ENCODE assay signal across 40 cellular contexts in genomic region chr11:85866137-85866827, GRCh38. TPM values are rescaled to one million over a fixed set of nuclear protein-coding genes. Genes with fewer than 3 reads are reported as not detected.
"Had no signal": no experiment of that assay in that cellular context is flagged by ENCODE, and none has a peak within 500 bp of the region (broad histone marks: within the 10 kb centered on the region; RNA-seq: fewer than 3 reads in every experiment).

No MANE protein-coding gene starts in this region.

- H3K36me3 Mint-ChIP-seq: activated CD4-positive, alpha-beta memory T cell treated with anti-CD3 and anti-CD28 coated beads for 36 hours; activated CD8-positive, alpha-beta memory T cell treated with anti-CD3 and anti-CD28 coated beads, Interleukin-2, amount 10 ng/mL, durations not matched to agents 7 days and 5 days; activated naive CD4-positive, alpha-beta T cell treated with anti-CD3 and anti-CD28 coated beads, Interleukin-2, amount 50 U/mL, for 24 hours; activated naive CD8-positive, alpha-beta T cell treated with anti-CD3 and anti-CD28 coated beads for 36 hours had no signal

- ATAC-seq: activated CD4-positive, CD25-positive, alpha-beta regulatory T cell treated with anti-CD3 and anti-CD28 coated beads, Interleukin-2, amount 50 U/mL, for 24 hours; activated CD8-positive, alpha-beta memory T cell treated with anti-CD3 and anti-CD28 coated beads, Interleukin-2, amount 10 ng/mL, durations not matched to agents 7 days and 5 days; activated CD8-positive, alpha-beta T cell treated with anti-CD3 and anti-CD28 coated beads, Interleukin-2, amount 10 ng/mL, durations not matched to agents 7 days and 5 days; activated naive CD8-positive, alpha-beta T cell treated with anti-CD3 and anti-CD28 coated beads, Interleukin-2, amount 50 U/mL, for 24 hours; body of pancreas; foreskin keratinocyte; gastrocnemius medialis; T-helper 17 cell had no signal

- H3K4me1 ChIP-seq: body of pancreas, esophagus squamous epithelium, foreskin keratinocyte, gastrocnemius medialis had no signal

- H3K36me3 ChIP-seq: adrenal gland, esophagus squamous epithelium, gastrocnemius medialis, WERI-Rb-1 had no signal

- H3K4me1 Mint-ChIP-seq: activated B cell treated with CpG ODN at 0.5 μM for 24 hours; activated CD4-positive, alpha-beta T cell treated with anti-CD3 and anti-CD28 coated beads, Interleukin-2, amount 10 ng/mL, durations not matched to agents 24 days and 14 days; activated CD8-positive, alpha-beta memory T cell treated with anti-CD3 and anti-CD28 coated beads, Interleukin-2, amount 10 ng/mL, durations not matched to agents 7 days and 5 days; activated naive CD4-positive, alpha-beta T cell treated with anti-CD3 and anti-CD28 coated beads, Interleukin-2, amount 50 U/mL, for 24 hours; activated naive CD8-positive, alpha-beta T cell treated with anti-CD3 and anti-CD28 coated beads for 36 hours; T-helper 17 cell had no signal

- FAIRE-seq: colon, endometrium, endothelial cell of umbilical vein had no signal

- H3K4me3 Mint-ChIP-seq: activated B cell treated with CpG ODN at 0.5 μM for 24 hours; activated CD4-positive, alpha-beta memory T cell treated with anti-CD3 and anti-CD28 coated beads for 36 hours; activated CD4-positive, alpha-beta T cell treated with anti-CD3 and anti-CD28 coated beads, Interleukin-2, amount 10 ng/mL, durations not matched to agents 24 days and 14 days; activated CD8-positive, alpha-beta memory T cell treated with anti-CD3 and anti-CD28 coated beads, Interleukin-2, amount 10 ng/mL, durations not matched to agents 7 days and 5 days; activated CD8-positive, alpha-beta T cell treated with anti-CD3 and anti-CD28 coated beads, Interleukin-2, amount 10 ng/mL, durations not matched to agents 7 days and 5 days; activated naive CD4-positive, alpha-beta T cell treated with anti-CD3 and anti-CD28 coated beads for 36 hours; activated naive CD4-positive, alpha-beta T cell treated with anti-CD3 and anti-CD28 coated beads, Interleukin-2, amount 50 U/mL, for 24 hours; activated naive CD8-positive, alpha-beta T cell treated with anti-CD3 and anti-CD28 coated beads for 36 hours; activated naive CD8-positive, alpha-beta T cell treated with anti-CD3 and anti-CD28 coated beads, Interleukin-2, amount 50 U/mL, for 24 hours; activated T-helper 1 cell treated with anti-CD3 and anti-CD28 coated beads, Interleukin-12 subunit alpha, Interleukin-12 subunit beta, Interleukin-2, Interleukin-4 antibody, amounts not matched to agents 30 ng/mL and 10 ng/mL and 1 ng/mL, durations not matched to agents 14 hours and 24 hours and 36 hours; T-helper 17 cell; T-helper 2 cell treated with Interferon-gamma antibody and Interleukin-4, amounts not matched to agents 5 μg/mL and 100 μg/mL, for 36 hours had no signal

- DNase-seq: activated B cell treated with CpG ODN at 0.5 μM for 24 hours; activated CD4-positive, alpha-beta memory T cell treated with anti-CD3 and anti-CD28 coated beads for 36 hours; activated CD4-positive, alpha-beta T cell treated with anti-CD3 and anti-CD28 coated beads, Interleukin-2, amount 10 ng/mL, durations not matched to agents 24 days and 14 days; activated CD8-positive, alpha-beta memory T cell treated with anti-CD3 and anti-CD28 coated beads, Interleukin-2, amount 10 ng/mL, durations not matched to agents 7 days and 5 days; activated CD8-positive, alpha-beta memory T cell treated with anti-CD3 and anti-CD28 coated beads, Interleukin-2, amount 50 U/mL, for 4 hours; activated CD8-positive, alpha-beta T cell treated with anti-CD3 and anti-CD28 coated beads, Interleukin-2, amount 10 ng/mL, durations not matched to agents 7 days and 5 days; activated effector memory CD4-positive, alpha-beta T cell treated with anti-CD3 and anti-CD28 coated beads, Interleukin-2, amount 50 U/mL, for 16 hours; activated naive CD4-positive, alpha-beta T cell treated with anti-CD3 and anti-CD28 coated beads for 36 hours; activated naive CD8-positive, alpha-beta T cell treated with anti-CD3 and anti-CD28 coated beads for 36 hours; activated naive CD8-positive, alpha-beta T cell treated with anti-CD3 and anti-CD28 coated beads, Interleukin-2, amount 50 U/mL, for 24 hours; activated T-cell treated with anti-CD3 and anti-CD28 coated beads, Interleukin-2, amount 50 U/mL, for 1 hour; activated T-cell treated with anti-CD3 and anti-CD28 coated beads, Interleukin-2, amount 50 U/mL, for 48 hours; amygdala; aorta; body of pancreas; caudate nucleus; cortex of kidney; effector CD8-positive, alpha-beta T cell; esophagus squamous epithelium; foreskin keratinocyte; gastrocnemius medialis; glutamatergic neuron; T-helper 1 cell; T-helper 17 cell; T1000; WERI-Rb-1 had no signal

- H3K27me3 Mint-ChIP-seq: activated naive CD4-positive, alpha-beta T cell treated with anti-CD3 and anti-CD28 coated beads, Interleukin-2, amount 50 U/mL, for 24 hours; activated naive CD8-positive, alpha-beta T cell treated with anti-CD3 and anti-CD28 coated beads, Interleukin-2, amount 50 U/mL, for 24 hours; T-helper 17 cell had no signal

- H3K9me3 Mint-ChIP-seq: activated B cell treated with CpG ODN at 0.5 μM for 24 hours; activated CD4-positive, alpha-beta memory T cell treated with anti-CD3 and anti-CD28 coated beads for 36 hours; activated CD4-positive, alpha-beta T cell treated with anti-CD3 and anti-CD28 coated beads, Interleukin-2, amount 10 ng/mL, durations not matched to agents 24 days and 14 days; activated naive CD4-positive, alpha-beta T cell treated with anti-CD3 and anti-CD28 coated beads for 36 hours; activated naive CD4-positive, alpha-beta T cell treated with anti-CD3 and anti-CD28 coated beads, Interleukin-2, amount 50 U/mL, for 24 hours; activated naive CD8-positive, alpha-beta T cell treated with anti-CD3 and anti-CD28 coated beads for 36 hours; activated naive CD8-positive, alpha-beta T cell treated with anti-CD3 and anti-CD28 coated beads, Interleukin-2, amount 50 U/mL, for 24 hours; activated T-helper 1 cell treated with anti-CD3 and anti-CD28 coated beads, Interleukin-12 subunit alpha, Interleukin-12 subunit beta, Interleukin-2, Interleukin-4 antibody, amounts not matched to agents 30 ng/mL and 10 ng/mL and 1 ng/mL, durations not matched to agents 14 hours and 24 hours and 36 hours; activated T-helper 2 cell treated with anti-CD3 and anti-CD28 coated beads, Interferon-gamma antibody, Interleukin-2, Interleukin-4, amounts not matched to agents 10 μg/mL and 5 μg/mL and 100 μg/mL, durations not matched to agents 14 hours and 24 hours and 36 hours; T-helper 2 cell treated with Interferon-gamma antibody and Interleukin-4, amounts not matched to agents 5 μg/mL and 100 μg/mL, for 36 hours had no signal

- H3K27ac Mint-ChIP-seq: activated B cell treated with CpG ODN at 0.5 μM for 24 hours; activated CD4-positive, alpha-beta memory T cell treated with anti-CD3 and anti-CD28 coated beads for 36 hours; activated CD4-positive, alpha-beta T cell treated with anti-CD3 and anti-CD28 coated beads, Interleukin-2, amount 10 ng/mL, durations not matched to agents 24 days and 14 days; activated CD8-positive, alpha-beta memory T cell treated with anti-CD3 and anti-CD28 coated beads, Interleukin-2, amount 10 ng/mL, durations not matched to agents 7 days and 5 days; activated CD8-positive, alpha-beta T cell treated with anti-CD3 and anti-CD28 coated beads, Interleukin-2, amount 10 ng/mL, durations not matched to agents 7 days and 5 days; activated naive CD4-positive, alpha-beta T cell treated with anti-CD3 and anti-CD28 coated beads for 36 hours; activated naive CD4-positive, alpha-beta T cell treated with anti-CD3 and anti-CD28 coated beads, Interleukin-2, amount 50 U/mL, for 24 hours; activated naive CD8-positive, alpha-beta T cell treated with anti-CD3 and anti-CD28 coated beads for 36 hours; activated naive CD8-positive, alpha-beta T cell treated with anti-CD3 and anti-CD28 coated beads, Interleukin-2, amount 50 U/mL, for 24 hours; activated T-helper 1 cell treated with anti-CD3 and anti-CD28 coated beads, Interleukin-12 subunit alpha, Interleukin-12 subunit beta, Interleukin-2, Interleukin-4 antibody, amounts not matched to agents 30 ng/mL and 10 ng/mL and 1 ng/mL, durations not matched to agents 14 hours and 24 hours and 36 hours; activated T-helper 2 cell treated with anti-CD3 and anti-CD28 coated beads, Interferon-gamma antibody, Interleukin-2, Interleukin-4, amounts not matched to agents 10 μg/mL and 5 μg/mL and 100 μg/mL, durations not matched to agents 14 hours and 24 hours and 36 hours; T-helper 17 cell; T-helper 2 cell treated with Interferon-gamma antibody and Interleukin-4, amounts not matched to agents 5 μg/mL and 100 μg/mL, for 36 hours had no signal

- H3K27me3 ChIP-seq: adrenal gland, body of pancreas, gastrocnemius medialis had no signal

- H3K27ac ChIP-seq: adrenal gland, body of pancreas, epithelial cell of prostate, esophagus squamous epithelium, foreskin keratinocyte, gastrocnemius medialis, WERI-Rb-1 had no signal

- H3K9me3 ChIP-seq: adrenal gland, body of pancreas, esophagus squamous epithelium, gastrocnemius medialis had no signal

- H3K4me3 ChIP-seq: adrenal gland, body of pancreas, esophagus squamous epithelium, gastrocnemius medialis had no signal

RNA-seq across cellular contexts. Expression of gene CCDC83, which starts 11.1 kb away (rescaled TPM):
- total RNA-seq: activated B cell treated with CpG ODN at 0.5 μM for 24 hours; activated CD4-positive, alpha-beta memory T cell treated with anti-CD3 and anti-CD28 coated beads for 36 hours; activated CD4-positive, alpha-beta T cell treated with anti-CD3 and anti-CD28 coated beads, Interleukin-2, amount 10 ng/mL, durations not matched to agents 24 days and 14 days; activated CD8-positive, alpha-beta memory T cell treated with anti-CD3 and anti-CD28 coated beads for 36 hours; activated CD8-positive, alpha-beta memory T cell treated with anti-CD3 and anti-CD28 coated beads, Interleukin-2, amount 10 ng/mL, durations not matched to agents 7 days and 5 days; activated CD8-positive, alpha-beta T cell treated with anti-CD3 and anti-CD28 coated beads, Interleukin-2, amount 10 ng/mL, durations not matched to agents 7 days and 5 days; activated naive CD4-positive, alpha-beta T cell treated with anti-CD3 and anti-CD28 coated beads for 36 hours; activated naive CD8-positive, alpha-beta T cell treated with anti-CD3 and anti-CD28 coated beads for 36 hours; activated T-helper 1 cell treated with anti-CD3 and anti-CD28 coated beads, Interleukin-12 subunit alpha, Interleukin-12 subunit beta, Interleukin-2, Interleukin-4 antibody, amounts not matched to agents 30 ng/mL and 10 ng/mL and 1 ng/mL, durations not matched to agents 14 hours and 24 hours and 36 hours; activated T-helper 2 cell treated with anti-CD3 and anti-CD28 coated beads, Interferon-gamma antibody, Interleukin-2, Interleukin-4, amounts not matched to agents 10 μg/mL and 5 μg/mL and 100 μg/mL, durations not matched to agents 14 hours and 24 hours and 36 hours; adrenal gland; aorta; body of pancreas; chondrocyte; dermis microvascular lymphatic vessel endothelial cell; endothelial cell of umbilical vein; esophagus squamous epithelium; foreskin keratinocyte; gastrocnemius medialis had no signal
- polyA plus RNA-seq: adrenal gland, aorta, endothelial cell of umbilical vein, esophagus, foreskin keratinocyte had no signal
